20 cellular contexts compared by ENCODE assay signal in genomic region chr15:92633418-92633817, GRCh38.
"Had no signal": no experiment of that assay in that cellular context is flagged by ENCODE, and none has a peak within 500 bp of the region (broad histone marks: within the 10 kb centered on the region; RNA-seq: fewer than 3 reads in every experiment).

No MANE protein-coding gene starts in this region.

- H3K27ac ChIP-seq: colonic mucosa, lower lobe of right lung, ovary, prostate gland, tibial artery had no signal

- H3K27me3 ChIP-seq: breast epithelium, colonic mucosa, dorsolateral prefrontal cortex, gastroesophageal sphincter, ovary, tibial artery had no signal

- ATAC-seq: activated T-cell treated with anti-CD3 and anti-CD28 coated beads, Interleukin-2, amount 50 U/mL, for 72 hours; lower lobe of right lung; naive thymus-derived CD4-positive, alpha-beta T cell had no signal

- H3K4me3 ChIP-seq: breast epithelium, colonic mucosa, dorsolateral prefrontal cortex, gastroesophageal sphincter, lower lobe of right lung, ovary, prostate gland, tibial artery had no signal

- DNase-seq: activated CD4-positive, alpha-beta memory T cell treated with anti-CD3 and anti-CD28 coated beads, Interleukin-2, amount 10 ng/mL, durations not matched to agents 7 days and 5 days; activated CD4-positive, alpha-beta T cell treated with anti-CD3 and anti-CD28 coated beads for 48 hours; activated effector memory CD4-positive, alpha-beta T cell treated with Interleukin-2 at 50 U/mL for 16 hours; activated naive CD4-positive, alpha-beta T cell treated with anti-CD3 and anti-CD28 coated beads for 36 hours; activated naive CD8-positive, alpha-beta T cell treated with anti-CD3 and anti-CD28 coated beads, Interleukin-2, amount 10 ng/mL, durations not matched to agents 7 days and 5 days; activated T-cell treated with anti-CD3 and anti-CD28 coated beads, Interleukin-2, amount 50 U/mL, for 72 hours; amniotic stem cell; colonic mucosa; dorsolateral prefrontal cortex; left cardiac atrium; lower lobe of right lung; naive thymus-derived CD4-positive, alpha-beta T cell; stimulated activated CD4-positive, alpha-beta T cell treated with anti-CD3 and anti-CD28 coated beads, Interleukin-12 subunit alpha, Interleukin-12 subunit beta, amount 100 ng/mL, for 4 hours; stimulated activated CD4-positive, alpha-beta T cell treated with anti-CD3 and anti-CD28 coated beads, Interleukin-1b, Interleukin-23, amount 100 ng/mL, for 48 hours; T1000; tibial artery had no signal

- H3K9me3 ChIP-seq: breast epithelium, colonic mucosa, gastroesophageal sphincter, lower lobe of right lung, ovary, prostate gland, tibial artery had no signal

- H3K36me3 ChIP-seq: breast epithelium, colonic mucosa, ovary, prostate gland had no signal
